ENCODE assay signal across 8 cellular contexts in the genomic region with DNA sequence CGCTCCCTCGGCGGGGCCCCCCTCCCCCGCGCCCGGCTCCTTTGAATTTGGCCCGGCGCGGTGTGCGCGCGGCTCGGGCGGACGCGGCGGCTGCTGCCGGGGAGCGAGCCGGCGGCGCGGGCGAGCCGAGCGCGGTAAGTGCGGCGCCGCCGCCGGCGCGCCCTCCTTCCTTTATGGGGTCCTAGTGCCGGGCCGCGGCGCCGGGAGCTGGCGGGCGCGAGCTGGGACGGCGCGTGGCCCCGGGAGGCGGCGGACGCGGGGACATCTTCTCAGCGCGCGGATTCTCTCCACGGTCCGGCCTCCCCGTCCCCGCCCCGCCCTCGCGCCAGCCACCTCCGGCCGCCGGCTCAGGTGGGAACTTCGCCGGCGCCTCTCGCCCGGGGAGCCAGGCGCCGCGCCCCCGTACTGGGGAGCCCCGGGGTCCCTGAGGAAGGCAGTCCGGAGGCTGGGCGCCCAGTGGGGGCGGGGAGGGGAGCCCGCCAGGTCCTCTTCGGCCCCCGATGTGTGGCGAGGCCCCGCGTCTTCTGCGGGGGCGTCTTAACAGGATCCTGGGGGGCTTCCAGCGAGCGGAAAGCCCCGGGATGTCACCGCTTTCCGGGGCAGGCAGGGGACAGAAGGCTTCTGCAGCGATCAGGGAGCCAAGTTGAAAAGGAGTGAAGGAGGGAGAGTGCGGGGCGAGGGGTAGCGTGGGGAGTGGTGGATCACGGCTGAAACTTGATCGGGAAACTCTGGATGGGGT.
A peak's percentile ranks its signal among the peaks of the same experiment; 100 is the strongest.
DNase-seq lines count a peak whose midpoint lies in the region; ATAC-seq and TF ChIP-seq lines count a peak whose summit lies in the region.

No MANE protein-coding gene starts in this region.

- intact Hi-C loops in activated T-helper 2 cell treated with anti-CD3 and anti-CD28 coated beads, Interferon-gamma antibody, Interleukin-2, Interleukin-4, amounts not matched to agents 10 μg/mL and 5 μg/mL and 100 μg/mL, durations not matched to agents 14 hours and 24 hours and 36 hours (cut with micrococcal nuclease) = loop anchor here (5.0 to 10.0 kb wide), 3 partner anchors 303 to 1760 kb away; a partner anchor contains a TSS
- intact Hi-C loops in CD4-positive, alpha-beta T cell (cut with DNase I, micrococcal nuclease) = no loop called here

- peaks cover 20% of the 10 kb centered on the region for H3K4me1 Mint-ChIP-seq in activated T-helper 2 cell treated with anti-CD3 and anti-CD28 coated beads, Interferon-gamma antibody, Interleukin-2, Interleukin-4, amounts not matched to agents 10 μg/mL and 5 μg/mL and 100 μg/mL, durations not matched to agents 14 hours and 24 hours and 36 hours (ENCODE audit: low read depth)
- peaks cover 7% of the 10 kb centered on the region for H3K4me1 Mint-ChIP-seq in CD4-positive, alpha-beta T cell (ENCODE audit: low read depth)

- ATAC-seq in HG02759 (IDR thresholded peaks at IDR 0.05; ENCODE audit: unreplicated experiment) = peak; percentile 46
- no peak for ATAC-seq in HG03108 (IDR thresholded peaks at IDR 0.05; ENCODE audit: unreplicated experiment)
- no peak for ATAC-seq in CD4-positive, alpha-beta T cell (ENCODE audit: poor library complexity)
- no peak for ATAC-seq in GM21381 (IDR thresholded peaks at IDR 0.05; ENCODE audit: unreplicated experiment)

- no peak for DNase-seq in GM12864 (ENCODE audit: low read depth)
- DNase-seq in activated T-helper 2 cell treated with anti-CD3 and anti-CD28 coated beads, Interferon-gamma antibody, Interleukin-2, Interleukin-4, amounts not matched to agents 10 μg/mL and 5 μg/mL and 100 μg/mL, durations not matched to agents 14 hours and 24 hours and 36 hours (ENCODE audit: low spot score) = no peak
- DNase-seq in iPS-NIHi11 (ENCODE audit: low spot score) = peak; percentile 34
- DNase-seq in CD4-positive, alpha-beta T cell = no peak

- no peaks in the 10 kb centered on the region for H3K9me3 ChIP-seq in stomach smooth muscle (ENCODE audit: control insufficient read depth in 2 of 2, low read length in 2 of 2)
- no peaks in the 10 kb centered on the region for H3K9me3 ChIP-seq in CD4-positive, alpha-beta T cell (ENCODE audit: control insufficient read depth, low read length)

- H3K27me3 ChIP-seq in stomach smooth muscle (ENCODE audit: control insufficient read depth in 1 of 2, insufficient read depth in 2 of 2, low read length in 2 of 2) = peaks cover 30 to 56% of the 10 kb centered on the region in 2 donors
- peaks cover 64% of the 10 kb centered on the region for H3K27me3 ChIP-seq in CD4-positive, alpha-beta T cell (ENCODE audit: control insufficient read depth, insufficient read depth, low read length)

- H3K9me3 Mint-ChIP-seq in activated T-helper 2 cell treated with anti-CD3 and anti-CD28 coated beads, Interferon-gamma antibody, Interleukin-2, Interleukin-4, amounts not matched to agents 10 μg/mL and 5 μg/mL and 100 μg/mL, durations not matched to agents 14 hours and 24 hours and 36 hours = no peaks in the 10 kb centered on the region
- no peaks in the 10 kb centered on the region for H3K9me3 Mint-ChIP-seq in CD4-positive, alpha-beta T cell

- H3K27ac Mint-ChIP-seq in activated T-helper 2 cell treated with anti-CD3 and anti-CD28 coated beads, Interferon-gamma antibody, Interleukin-2, Interleukin-4, amounts not matched to agents 10 μg/mL and 5 μg/mL and 100 μg/mL, durations not matched to agents 14 hours and 24 hours and 36 hours = no peak overlapping the region
- H3K27ac Mint-ChIP-seq in CD4-positive, alpha-beta T cell = no peak overlapping the region

- H3K36me3 ChIP-seq in stomach smooth muscle (ENCODE audit: control insufficient read depth in 2 of 2, insufficient read depth in 2 of 2, low read length in 2 of 2) = no peaks in the 10 kb centered on the region

- H3K4me3 ChIP-seq in GM12864 (ENCODE audit: low read depth, low read length) (peak overlapping the region; percentile 43), stomach smooth muscle (ENCODE audit: low read length in 2 of 2) (peak overlapping the region; percentile 37 to 61)

- no peak overlapping the region for H3K27ac ChIP-seq in stomach smooth muscle (ENCODE audit: low read length)
- H3K27ac ChIP-seq in CD4-positive, alpha-beta T cell (ENCODE audit: low read depth, low read length) = no peak overlapping the region

- peaks cover 64% of the 10 kb centered on the region for H3K27me3 Mint-ChIP-seq in activated T-helper 2 cell treated with anti-CD3 and anti-CD28 coated beads, Interferon-gamma antibody, Interleukin-2, Interleukin-4, amounts not matched to agents 10 μg/mL and 5 μg/mL and 100 μg/mL, durations not matched to agents 14 hours and 24 hours and 36 hours (ENCODE audit: low read depth)
- peaks cover 77% of the 10 kb centered on the region for H3K27me3 Mint-ChIP-seq in CD4-positive, alpha-beta T cell

- no peak for TF ChIP-seq CTCF in GM12864 (IDR thresholded peaks at IDR 0.05; ENCODE audit: low read depth, low read length, missing control alignments)
- no peak for TF ChIP-seq CTCF in CD4-positive, alpha-beta T cell (IDR thresholded peaks at IDR 0.05)

- H3K4me1 ChIP-seq in stomach smooth muscle (ENCODE audit: control insufficient read depth, insufficient read depth, low read length) = peaks cover 17% of the 10 kb centered on the region

- peak overlapping the region; percentile 68 for H3K4me3 Mint-ChIP-seq in activated T-helper 2 cell treated with anti-CD3 and anti-CD28 coated beads, Interferon-gamma antibody, Interleukin-2, Interleukin-4, amounts not matched to agents 10 μg/mL and 5 μg/mL and 100 μg/mL, durations not matched to agents 14 hours and 24 hours and 36 hours (ENCODE audit: low read depth)
- no peak overlapping the region for H3K4me3 Mint-ChIP-seq in CD4-positive, alpha-beta T cell

- H3K9ac ChIP-seq in stomach smooth muscle (ENCODE audit: low read length in 2 of 2) = no peak overlapping the region

- H3K36me3 Mint-ChIP-seq in activated T-helper 2 cell treated with anti-CD3 and anti-CD28 coated beads, Interferon-gamma antibody, Interleukin-2, Interleukin-4, amounts not matched to agents 10 μg/mL and 5 μg/mL and 100 μg/mL, durations not matched to agents 14 hours and 24 hours and 36 hours (ENCODE audit: low read depth) = no peaks in the 10 kb centered on the region
- H3K36me3 Mint-ChIP-seq in CD4-positive, alpha-beta T cell (ENCODE audit: low read depth) = no peaks in the 10 kb centered on the region

- CTCF ChIA-PET in CD4-positive, alpha-beta T cell (lab: Charles Lee) = no interaction called here

- POLR2A ChIA-PET in CD4-positive, alpha-beta T cell (lab: Charles Lee) = no interaction called here
